18 cellular contexts compared by ENCODE assay signal in the genomic region with DNA sequence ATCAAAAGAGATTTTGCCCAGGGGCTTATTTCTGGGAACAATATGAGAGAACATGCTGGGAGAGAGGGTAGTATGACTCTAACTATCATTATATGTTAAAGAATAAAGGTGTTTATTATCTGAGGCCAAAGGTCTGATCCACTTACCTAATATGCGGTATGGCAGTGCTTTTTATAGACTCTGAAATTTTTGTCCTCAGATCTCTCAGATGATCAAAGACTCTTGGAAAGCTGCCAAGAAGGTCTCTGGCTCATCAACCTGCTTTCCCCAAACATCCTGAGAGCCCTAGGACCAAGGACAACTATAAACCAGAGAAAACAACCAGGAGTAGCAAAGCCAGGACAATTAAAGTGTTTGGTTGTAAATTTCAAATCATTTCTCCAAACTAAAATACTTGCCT.
DNase-seq lines count a peak whose midpoint lies in the region; ATAC-seq and TF ChIP-seq lines count a peak whose summit lies in the region.
"Had no signal": no experiment of that assay in that cellular context is flagged by ENCODE, and none has a peak within 500 bp of the region (broad histone marks: within the 10 kb centered on the region; RNA-seq: fewer than 3 reads in every experiment).

No MANE protein-coding gene starts in this region.

- POLR2A ChIA-PET in CD4-positive, alpha-beta memory T cell (lab: Charles Lee; ENCODE audit: partially characterized antibody) = interaction anchor here (1.1 kb wide), 1 partner anchor 174 kb away, joined by 3 read pairs; no protein-coding TSS in a partner anchor

- peaks cover 7% of the 10 kb centered on the region for H3K4me1 ChIP-seq in CD4-positive, alpha-beta memory T cell (ENCODE audit: insufficient read depth, low read length)
- H3K4me1 ChIP-seq in colonic mucosa = no peaks in the 10 kb centered on the region
- H3K4me1 ChIP-seq: uterus had no signal

- H3K36me3 ChIP-seq in CD4-positive, alpha-beta memory T cell (ENCODE audit: insufficient read depth, low read length) = no peaks in the 10 kb centered on the region
- H3K36me3 ChIP-seq in colonic mucosa = no peaks in the 10 kb centered on the region
- H3K36me3 ChIP-seq: heart right ventricle, right atrium auricular region, uterus had no signal

- H3K27ac ChIP-seq in CD4-positive, alpha-beta memory T cell (ENCODE audit: low read depth, low read length) = no peak overlapping the region
- no peak overlapping the region for H3K27ac ChIP-seq in colonic mucosa
- H3K27ac ChIP-seq: heart right ventricle, right atrium auricular region, uterus had no signal

- H3K9ac ChIP-seq in colonic mucosa (ENCODE audit: low read depth in 2 of 2, low read length in 2 of 2) = no peak overlapping the region

- CTCF ChIA-PET in CD4-positive, alpha-beta memory T cell (lab: Charles Lee; ENCODE audit: partially characterized antibody) = no interaction called here

- no peak overlapping the region for H3K27ac Mint-ChIP-seq in CD4-positive, alpha-beta memory T cell
- H3K27ac Mint-ChIP-seq: activated CD4-positive, alpha-beta memory T cell treated with anti-CD3 and anti-CD28 coated beads, Interleukin-2, amount 10 ng/mL, durations not matched to agents 7 days and 5 days; naive B cell; stimulated activated effector memory CD8-positive, alpha-beta T cell treated with anti-CD3 and anti-CD28 coated beads, Interleukin-12 subunit alpha, Interleukin-12 subunit beta, amount 100 ng/mL, for 72 hours had no signal

- H3K4me3 ChIP-seq in CD4-positive, alpha-beta memory T cell (ENCODE audit: low read length in 2 of 2) = no peak overlapping the region
- no peak overlapping the region for H3K4me3 ChIP-seq in colonic mucosa
- H3K4me3 ChIP-seq: GM12878, heart right ventricle, right atrium auricular region, uterus had no signal

- intact Hi-C loops in CD4-positive, alpha-beta memory T cell (cut with micrococcal nuclease) = no loop called here
- intact Hi-C loops in colonic mucosa (cut with DNase I) = no loop called here

- no peaks in the 10 kb centered on the region for H3K27me3 Mint-ChIP-seq in CD4-positive, alpha-beta memory T cell
- H3K27me3 Mint-ChIP-seq: activated CD4-positive, alpha-beta memory T cell treated with anti-CD3 and anti-CD28 coated beads, Interleukin-2, amount 10 ng/mL, durations not matched to agents 7 days and 5 days; naive B cell had no signal

- no peaks in the 10 kb centered on the region for H3K36me3 Mint-ChIP-seq in CD4-positive, alpha-beta memory T cell
- H3K36me3 Mint-ChIP-seq: naive B cell; stimulated activated effector memory CD8-positive, alpha-beta T cell treated with anti-CD3 and anti-CD28 coated beads, Interleukin-12 subunit alpha, Interleukin-12 subunit beta, amount 100 ng/mL, for 72 hours had no signal

- no peak for TF ChIP-seq POLR2A in erythroblast (IDR thresholded peaks at IDR 0.05; ENCODE audit: low read length)

- no peak for ATAC-seq in GM21515 (IDR thresholded peaks at IDR 0.05; ENCODE audit: unreplicated experiment)
- ATAC-seq: GM12878; heart right ventricle; stimulated activated effector memory CD8-positive, alpha-beta T cell treated with anti-CD3 and anti-CD28 coated beads, Interleukin-12 subunit alpha, Interleukin-12 subunit beta, amount 100 ng/mL, for 72 hours had no signal

- H3K9me3 ChIP-seq in CD4-positive, alpha-beta memory T cell (ENCODE audit: control insufficient read depth in 1 of 2, low read length in 2 of 2) = no peaks in the 10 kb centered on the region
- no peaks in the 10 kb centered on the region for H3K9me3 ChIP-seq in colonic mucosa
- H3K9me3 ChIP-seq: heart right ventricle, right atrium auricular region, uterus had no signal

- H3K4me3 Mint-ChIP-seq in CD4-positive, alpha-beta memory T cell = no peak overlapping the region
- H3K4me3 Mint-ChIP-seq: activated CD4-positive, alpha-beta memory T cell treated with anti-CD3 and anti-CD28 coated beads, Interleukin-2, amount 10 ng/mL, durations not matched to agents 7 days and 5 days; naive B cell; stimulated activated effector memory CD8-positive, alpha-beta T cell treated with anti-CD3 and anti-CD28 coated beads, Interleukin-12 subunit alpha, Interleukin-12 subunit beta, amount 100 ng/mL, for 72 hours had no signal

- H3K27me3 ChIP-seq in CD4-positive, alpha-beta memory T cell (ENCODE audit: insufficient read depth, low read length) = no peaks in the 10 kb centered on the region
- H3K27me3 ChIP-seq in colonic mucosa = no peaks in the 10 kb centered on the region
- H3K27me3 ChIP-seq: heart right ventricle, right atrium auricular region, uterus had no signal

- peak in 4 of 5 donors; percentile 8 to 24 (median 12) for DNase-seq in CD4-positive, alpha-beta memory T cell
- peak; percentile 10 for DNase-seq in HT1080 (ENCODE audit: low read depth)
- peak; percentile 43 for DNase-seq in NCI-H510A treated with DMSO at 0.1 percent for 48 hours (lab: John Stamatoyannopoulos, UW)
- peak; percentile 32 for DNase-seq in colonic mucosa
- no peak for DNase-seq in activated CD8-positive, alpha-beta memory T cell treated with anti-CD3 and anti-CD28 coated beads, Interleukin-2, amount 50 U/mL, for 48 hours
- no peak for DNase-seq in erythroblast (lab: John Stamatoyannopoulos, UW)
- no peak for DNase-seq in HPDE6-E6E7 (ENCODE audit: extremely low spot score)
- DNase-seq: activated CD4-positive, alpha-beta memory T cell treated with anti-CD3 and anti-CD28 coated beads, Interleukin-2, amount 10 ng/mL, durations not matched to agents 7 days and 5 days; activated gamma-delta T cell; heart right ventricle; naive B cell; stimulated activated CD4-positive, alpha-beta T cell treated with anti-CD3 and anti-CD28 coated beads, Interleukin-4, amount 100 ng/mL, for 1 hour; T-helper 9 cell; uterus had no signal

- peaks cover 0 to 2% (median 0%) of the 10 kb centered on the region in 8 donors for H3K9me3 Mint-ChIP-seq in CD4-positive, alpha-beta memory T cell
- H3K9me3 Mint-ChIP-seq: activated CD4-positive, alpha-beta memory T cell treated with anti-CD3 and anti-CD28 coated beads, Interleukin-2, amount 10 ng/mL, durations not matched to agents 7 days and 5 days had no signal

- TF ChIP-seq CTCF in colonic mucosa (IDR thresholded peaks at IDR 0.05) = no peak

- H3K4me1 Mint-ChIP-seq in CD4-positive, alpha-beta memory T cell = peaks cover 4 to 13% (median 10%) of the 10 kb centered on the region in 4 donors
- H3K4me1 Mint-ChIP-seq: activated CD4-positive, alpha-beta memory T cell treated with anti-CD3 and anti-CD28 coated beads, Interleukin-2, amount 10 ng/mL, durations not matched to agents 7 days and 5 days; naive B cell; stimulated activated effector memory CD8-positive, alpha-beta T cell treated with anti-CD3 and anti-CD28 coated beads, Interleukin-12 subunit alpha, Interleukin-12 subunit beta, amount 100 ng/mL, for 72 hours had no signal

Comparison
In these comparisons a context has a peak if more than half of its experiments do, and no peak if none do; other contexts are left out.
1. DNase-seq: peak in CD4-positive, alpha-beta memory T cell (4 of 5), HT1080 (single experiment), NCI-H510A treated with DMSO at 0.1 percent for 48 hours (single experiment) and colonic mucosa (single experiment); none in activated CD8-positive, alpha-beta memory T cell treated with anti-CD3 and anti-CD28 coated beads, Interleukin-2, amount 50 U/mL, for 48 hours (single experiment), erythroblast (0 of 2) and HPDE6-E6E7 (single experiment).